12 cellular contexts compared by ENCODE assay signal in the genomic region with DNA sequence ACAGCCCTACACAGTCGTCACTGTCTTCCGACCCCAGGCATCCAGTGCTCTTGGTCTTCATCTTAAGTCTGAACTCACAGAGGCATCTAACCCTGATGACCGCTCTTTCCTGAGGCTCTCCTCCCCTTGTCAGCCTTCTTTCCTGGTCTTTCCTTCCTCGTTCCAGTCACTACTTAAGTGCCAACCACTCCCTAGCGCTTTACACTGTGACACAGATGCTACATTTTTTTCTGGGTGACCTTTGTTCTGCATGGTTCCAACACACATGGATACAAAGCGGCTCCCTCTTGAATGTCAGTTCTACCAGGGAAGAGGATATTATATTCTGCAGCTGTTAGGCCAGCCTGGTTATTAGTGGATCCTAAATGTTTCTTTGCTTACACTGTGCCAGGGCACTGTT. TPM values are rescaled to one million over a fixed set of nuclear protein-coding genes. Genes with fewer than 3 reads are reported as not detected.
DNase-seq lines count a peak whose midpoint lies in the region; ATAC-seq, FAIRE-seq and TF ChIP-seq lines count a peak whose summit lies in the region.
"Had no signal": no experiment of that assay in that cellular context is flagged by ENCODE, and none has a peak within 500 bp of the region (broad histone marks: within the 10 kb centered on the region; RNA-seq: fewer than 3 reads in every experiment).

No MANE protein-coding gene starts in this region.

- H3K4me1 Mint-ChIP-seq in activated T-helper 17 cell treated with anti-CD3 and anti-CD28 coated beads, Interleukin-2, amount 50 U/mL, for 72 hours = peaks cover 61% of the 10 kb centered on the region

- ATAC-seq in activated T-helper 17 cell treated with anti-CD3 and anti-CD28 coated beads, Interleukin-2, amount 50 U/mL, for 72 hours (replicated peaks) = no peak

- H3K36me3 ChIP-seq in kidney (ENCODE audit: control insufficient read depth in 1 of 2, insufficient read depth in 2 of 2, low read length in 2 of 2) = peaks cover 20 to 37% of the 10 kb centered on the region in 2 donors
- H3K36me3 ChIP-seq in sigmoid colon = peaks cover 16 to 60% (median 30%) of the 10 kb centered on the region in 4 donors
- H3K36me3 ChIP-seq in esophagus muscularis mucosa = peaks cover 32 to 78% (median 49%) of the 10 kb centered on the region in 4 donors

- H3K36me3 Mint-ChIP-seq in activated T-helper 17 cell treated with anti-CD3 and anti-CD28 coated beads, Interleukin-2, amount 50 U/mL, for 72 hours (ENCODE audit: low read depth) = peaks cover 100% of the 10 kb centered on the region

- H3K4me3 Mint-ChIP-seq in activated T-helper 17 cell treated with anti-CD3 and anti-CD28 coated beads, Interleukin-2, amount 50 U/mL, for 72 hours = peak overlapping the region; percentile 46

- H3K9me3 ChIP-seq in kidney (ENCODE audit: control insufficient read depth in 1 of 2, low read length in 2 of 2) = no peaks in the 10 kb centered on the region
- H3K9me3 ChIP-seq in sigmoid colon = no peaks in the 10 kb centered on the region
- H3K9me3 ChIP-seq in esophagus muscularis mucosa = no peaks in the 10 kb centered on the region

- WGBS in sigmoid colon, 2 donors = 18 to 76% methylated on average over 6 of the region's 6 CpGs
- WGBS in esophagus muscularis mucosa = 92% methylated on average over 6 of the region's 6 CpGs

- DNase-seq in DMS53 (lab: John Stamatoyannopoulos, UW) (peak; percentile 38), DMS53 treated with DMSO at 0.1 percent for 48 hours (lab: John Stamatoyannopoulos, UW; ENCODE audit: unreplicated experiment) (no peak), kidney (no peak), sigmoid colon (peak; percentile 11), esophagus muscularis mucosa (ENCODE audit: extremely low spot score) (no peak), globus pallidus (ENCODE audit: low spot score) (no peak), foreskin fibroblast (no peak)
- DNase-seq: cerebellar nuclear complex; stimulated activated CD4-positive, alpha-beta T cell treated with anti-CD3 and anti-CD28 coated beads, Interleukin-4, amount 100 ng/mL, for 1 hour had no signal

- H3K9ac ChIP-seq in kidney (ENCODE audit: low read length in 2 of 2) = peak overlapping the region in 1 of 2 donors; percentile 22

- TF ChIP-seq POLR2A in sigmoid colon (IDR thresholded peaks at IDR 0.05) (no peak), esophagus muscularis mucosa (IDR thresholded peaks at IDR 0.05; ENCODE audit: low read depth) (no peak)

- H3K4me1 ChIP-seq in kidney (ENCODE audit: control insufficient read depth in 1 of 2, insufficient read depth in 1 of 2, low read depth in 1 of 2, low read length in 2 of 2) = peaks cover 10% of the 10 kb centered on the region in 2 donors
- peaks cover 0 to 45% (median 18%) of the 10 kb centered on the region in 4 donors for H3K4me1 ChIP-seq in sigmoid colon
- peaks cover 32 to 72% (median 55%) of the 10 kb centered on the region in 4 donors for H3K4me1 ChIP-seq in esophagus muscularis mucosa

- H3K27ac ChIP-seq in kidney (ENCODE audit: low read depth in 2 of 2, low read length in 2 of 2) (peak overlapping the region; percentile 41 to 85), sigmoid colon (no peak overlapping the region), esophagus muscularis mucosa (replicated peaks in 1 of 4) (peak overlapping the region in 1 of 4 donors; percentile 33)
- H3K27ac ChIP-seq: 22Rv1 had no signal

- no peak for FAIRE-seq in kidney (lab: Jason Lieb, UNC)

- H3K4me3 ChIP-seq in kidney (ENCODE audit: low read length in 2 of 2) (no peak overlapping the region), sigmoid colon (no peak overlapping the region), esophagus muscularis mucosa (no peak overlapping the region), foreskin fibroblast (ENCODE audit: low read depth in 1 of 2, low read length in 2 of 2) (no peak overlapping the region)

- TF ChIP-seq EP300 in sigmoid colon (IDR thresholded peaks at IDR 0.05) (no peak), esophagus muscularis mucosa (IDR thresholded peaks at IDR 0.05) (no peak)

- H3K27me3 ChIP-seq in sigmoid colon (no peaks in the 10 kb centered on the region), esophagus muscularis mucosa (no peaks in the 10 kb centered on the region)

- H3K27ac Mint-ChIP-seq in activated T-helper 17 cell treated with anti-CD3 and anti-CD28 coated beads, Interleukin-2, amount 50 U/mL, for 72 hours = peak overlapping the region; percentile 62

- TF ChIP-seq CTCF in kidney (IDR thresholded peaks at IDR 0.05; ENCODE audit: borderline replicate concordance, extremely low read depth, insufficient read depth) (no peak), sigmoid colon (IDR thresholded peaks at IDR 0.05) (no peak), esophagus muscularis mucosa (IDR thresholded peaks at IDR 0.05) (no peak), foreskin fibroblast (IDR thresholded peaks at IDR 0.05; ENCODE audit: low read depth, low read length) (no peak)

- no peaks in the 10 kb centered on the region for H3K9me3 Mint-ChIP-seq in activated T-helper 17 cell treated with anti-CD3 and anti-CD28 coated beads, Interleukin-2, amount 50 U/mL, for 72 hours

- intact Hi-C loops in kidney (cut with DNase I) = no loop called here
- intact Hi-C loops in sigmoid colon (cut with DNase I) = no loop called here
- intact Hi-C loops in esophagus muscularis mucosa (cut with DNase I) = no loop called here

- no peaks in the 10 kb centered on the region for H3K27me3 Mint-ChIP-seq in activated T-helper 17 cell treated with anti-CD3 and anti-CD28 coated beads, Interleukin-2, amount 50 U/mL, for 72 hours
- H3K27me3 Mint-ChIP-seq: progenitor cell of endocrine pancreas had no signal

RNA-seq across cellular contexts. Expression of gene YWHAG, which starts 12.7 kb away (rescaled TPM):
- total RNA-seq in activated T-helper 17 cell treated with anti-CD3 and anti-CD28 coated beads, Interleukin-2, amount 50 U/mL, for 72 hours = 100 to 1,000 TPM; 118 to 156 TPM
- total RNA-seq in kidney = 94.2 TPM
- polyA plus RNA-seq in kidney (ENCODE audit: insufficient read depth, low read depth, low replicate concordance) = 45.4 TPM
- total RNA-seq in sigmoid colon = 10 to 100 TPM; 42.5 to 59.0 (median 52.3) TPM
- 10 to 100 TPM; 45.6 to 64.0 (median 62.4) TPM for polyA plus RNA-seq in sigmoid colon
- 10 to 100 TPM; 55.7 to 91.6 (median 73.7) TPM for total RNA-seq in esophagus muscularis mucosa

RNA-seq across cellular contexts. Expression of gene HSPB1, which starts 43.6 kb away (rescaled TPM):
- 10 to 100 TPM; 28.0 to 71.7 TPM for total RNA-seq in activated T-helper 17 cell treated with anti-CD3 and anti-CD28 coated beads, Interleukin-2, amount 50 U/mL, for 72 hours
- total RNA-seq in kidney (1,012 TPM), sigmoid colon (1,000 to 10,000 TPM in 3 of 4 donors, 100 to 1,000 TPM in 1; 929 to 2,528 (median 1,357) TPM), esophagus muscularis mucosa (1,000 to 10,000 TPM in 3 of 4 donors, 100 to 1,000 TPM in 1; 927 to 2,513 (median 1,694) TPM)
- polyA plus RNA-seq in kidney (ENCODE audit: insufficient read depth, low read depth, low replicate concordance) (1,561 TPM), sigmoid colon (100 to 1,000 TPM; 202 to 340 (median 208) TPM)

Comparison
In these comparisons a context has a peak if more than half of its experiments do, and no peak if none do; other contexts are left out.
1. DNase-seq: peak in DMS53 (single experiment) and sigmoid colon (single experiment); none in DMS53 treated with DMSO at 0.1 percent for 48 hours (single experiment), kidney (single experiment), esophagus muscularis mucosa (single experiment), globus pallidus (single experiment) and foreskin fibroblast (0 of 2).
2. H3K27ac ChIP-seq: peak in kidney (2 of 2); none in sigmoid colon (0 of 4).
3. RNA of gene HSPB1, which starts 43.6 kb away (total RNA-seq): 927 to 2,513 TPM in esophagus muscularis mucosa, 929 to 2,528 TPM in sigmoid colon and 1,012 TPM in kidney (single experiment); 28.0 to 71.7 TPM in activated T-helper 17 cell treated with anti-CD3 and anti-CD28 coated beads, Interleukin-2, amount 50 U/mL, for 72 hours; every median in the first group is over 10 times any median in the second.